In the genomic region with DNA sequence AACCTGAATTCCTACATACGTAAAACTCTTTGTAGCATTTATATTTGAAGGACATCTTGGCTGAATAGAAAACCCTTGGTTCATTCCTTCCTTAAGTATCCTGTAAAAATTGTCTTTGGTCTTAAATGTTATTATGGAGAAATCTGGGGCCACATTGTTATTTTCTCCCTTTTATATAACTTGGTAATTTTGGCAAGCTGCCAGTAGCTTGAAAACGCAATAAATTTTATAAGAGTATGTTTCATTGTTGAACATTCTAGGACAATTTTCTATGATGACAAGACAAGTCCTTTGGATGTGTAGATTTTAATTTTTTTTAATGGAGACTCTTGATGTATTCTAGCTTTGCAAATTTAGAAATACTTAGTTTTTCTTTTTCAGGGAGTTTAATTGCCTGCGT, we compare ENCODE assay signal across 19 cellular contexts.
A peak's percentile ranks its signal among the peaks of the same experiment; 100 is the strongest.
DNase-seq lines count a peak whose midpoint lies in the region; ATAC-seq, FAIRE-seq and TF ChIP-seq lines count a peak whose summit lies in the region.
"Had no signal": no experiment of that assay in that cellular context is flagged by ENCODE, and none has a peak within 500 bp of the region (broad histone marks: within the 10 kb centered on the region; RNA-seq: fewer than 3 reads in every experiment).

No MANE protein-coding gene starts in this region.

- ATAC-seq in HepG2 (no peak), right lobe of liver (no peak), PC-3 (no peak), HG03045 (IDR thresholded peaks at IDR 0.05; ENCODE audit: unreplicated experiment) (no peak)
- ATAC-seq: CD8-positive, alpha-beta T cell had no signal

- H3K79me2 ChIP-seq in HepG2 (ENCODE audit: insufficient read depth, low read length) (no peaks in the 10 kb centered on the region), PC-3 (ENCODE audit: low read length) (no peaks in the 10 kb centered on the region)

- no peak overlapping the region for H2AFZ ChIP-seq in HepG2 (ENCODE audit: low read length)
- H2AFZ ChIP-seq in PC-3 (ENCODE audit: low read length) = no peak overlapping the region

- H3K4me1 ChIP-seq in HepG2 (ENCODE audit: insufficient read depth, low read length) (no peaks in the 10 kb centered on the region), right lobe of liver (no peaks in the 10 kb centered on the region), PC-3 (ENCODE audit: insufficient read depth, low read length) (peaks cover 45% of the 10 kb centered on the region)
- H3K4me1 ChIP-seq: BLaER1, Caco-2 had no signal

- DNase-seq in HepG2 (ENCODE audit: low spot score) (no peak), right lobe of liver (no peak), PC-3 (peak; percentile 44), fibroblast of the aortic adventitia (ENCODE audit: low read depth) (peak; percentile 2)
- DNase-seq in activated CD4-positive, alpha-beta T cell treated with anti-CD3 and anti-CD28 coated beads for 4 hours = no peak
- DNase-seq: Caco-2; CD4-positive, CD25-positive, alpha-beta regulatory T cell; CD8-positive, alpha-beta T cell; DMS53; DMS79 treated with DMSO at 0.1 percent for 48 hours; GF-D8; GOT3; HCEC 1CT had no signal

- FAIRE-seq in HepG2 (lab: Jason Lieb, UNC) = no peak
- FAIRE-seq: GM12891, GM18507, H54 had no signal

- H3K4me2 ChIP-seq in HepG2 (ENCODE audit: low read depth, low read length) = no peak overlapping the region
- H3K4me2 ChIP-seq in PC-3 (ENCODE audit: low read length) = no peak overlapping the region
- H3K4me2 ChIP-seq: BLaER1 had no signal

- H3F3A ChIP-seq in PC-3 (ENCODE audit: low read length, unreplicated experiment) = peaks cover 6% of the 10 kb centered on the region

- TF ChIP-seq CTCF in HepG2 (CRISPR knock-in tag; IDR thresholded peaks at IDR 0.05) (no peak), right lobe of liver (IDR thresholded peaks at IDR 0.05) (no peak), PC-3 (conservative IDR thresholded peaks at IDR 0.05; ENCODE audit: low read depth, low read length) (no peak), fibroblast of the aortic adventitia (IDR thresholded peaks at IDR 0.05; ENCODE audit: insufficient read depth, low read length) (no peak)

- TF ChIP-seq RAD21 in HepG2 (CRISPR knock-in tag; IDR thresholded peaks at IDR 0.05) = no peak

- H3K9me3 ChIP-seq in HepG2 (ENCODE audit: low read length) (no peaks in the 10 kb centered on the region), right lobe of liver (no peaks in the 10 kb centered on the region), PC-3 (ENCODE audit: low read length) (no peaks in the 10 kb centered on the region)
- H3K9me3 ChIP-seq: BLaER1, Caco-2 had no signal

- H3K27ac ChIP-seq in HepG2 (ENCODE audit: extremely low read length, insufficient read depth, low read length) = no peak overlapping the region
- no peak overlapping the region for H3K27ac ChIP-seq in right lobe of liver
- H3K27ac ChIP-seq in PC-3 (ENCODE audit: low read length) = no peak overlapping the region
- H3K27ac ChIP-seq: BLaER1, C4-2B had no signal

- CTCF ChIA-PET in HepG2 (lab: Yijun Ruan, JAX; ENCODE audit: low intra/inter-chr PET ratio, low total read pairs) = no interaction called here
- CTCF ChIA-PET in PC-3 (lab: Charles Lee) = no interaction called here

- H3K9me2 ChIP-seq in PC-3 (replicated peaks; ENCODE audit: low read length) = no peaks in the 10 kb centered on the region

- no peak for TF ChIP-seq EP300 in HepG2 (IDR thresholded peaks at IDR 0.05; ENCODE audit: low read depth in 2 of 2, low read length in 2 of 2)
- TF ChIP-seq EP300 in HepG2 (CRISPR knock-in tag; IDR thresholded peaks at IDR 0.05; ENCODE audit: borderline replicate concordance) = no peak

- in situ Hi-C loops in HepG2 (cut with HindIII; ENCODE audit: extremely low pct_ligation_motif_present, low pct_unique_long_range_greater_than_20kb) = no loop called here

- TF ChIP-seq POLR2A in HepG2 (IDR thresholded peaks at IDR 0.05; ENCODE audit: insufficient read depth in 1 of 2, low read depth in 2 of 2, low read length in 2 of 2) = no peak
- TF ChIP-seq POLR2A in right lobe of liver (IDR thresholded peaks at IDR 0.05) = no peak

- intact Hi-C loops in HepG2 (cut with micrococcal nuclease; ENCODE audit: unreplicated experiment) = no loop called here
- intact Hi-C loops in right lobe of liver (cut with DNase I) = no loop called here
- intact Hi-C loops in PC-3 (cut with micrococcal nuclease) = loop anchor here (5.0 to 10.0 kb wide), 2 partner anchors 111 to 188 kb away; partner anchors contain the start of gene ABCA13

- no peaks in the 10 kb centered on the region for H3K36me3 ChIP-seq in HepG2 (replicated peaks in 1 of 2; ENCODE audit: control insufficient read depth in 1 of 2, insufficient read depth in 2 of 2, low read length in 2 of 2)
- H3K36me3 ChIP-seq in right lobe of liver = no peaks in the 10 kb centered on the region
- H3K36me3 ChIP-seq in PC-3 (ENCODE audit: low read depth, low read length) = no peaks in the 10 kb centered on the region
- H3K36me3 ChIP-seq: BLaER1 had no signal

- BruUV-seq in HepG2 (replicated peaks; lab: Mats Ljungman, UMichigan) (no TSS peak), PC-3 (replicated peaks; lab: Mats Ljungman, UMichigan) (no TSS peak)

- POLR2A ChIA-PET in HepG2 (lab: Yijun Ruan, JAX) = no interaction called here
- POLR2A ChIA-PET in PC-3 (lab: Charles Lee; ENCODE audit: unreplicated experiment) = no interaction called here

- no peaks in the 10 kb centered on the region for H3K27me3 ChIP-seq in HepG2 (ENCODE audit: control insufficient read depth in 1 of 2, insufficient read depth in 2 of 2, low read length in 2 of 2)
- H3K27me3 ChIP-seq in right lobe of liver = no peaks in the 10 kb centered on the region
- no peaks in the 10 kb centered on the region for H3K27me3 ChIP-seq in PC-3 (ENCODE audit: low read length)
- H3K27me3 ChIP-seq: BLaER1 had no signal

- WGBS in HepG2 (ENCODE audit: low lambda C conversion rate) = 32% methylated on average over 3 of the region's 3 CpGs
- WGBS in right lobe of liver (ENCODE audit: insufficient coverage, low coverage, low lambda C conversion rate, missing lambda C conversion rate) = 27% methylated on average over 3 of the region's 3 CpGs

- no peak overlapping the region for H3K4me3 ChIP-seq in HepG2 (replicated peaks in 1 of 3; ENCODE audit: insufficient read depth in 1 of 3, low read depth in 2 of 3, low read length in 3 of 3)
- no peak overlapping the region for H3K4me3 ChIP-seq in right lobe of liver
- no peak overlapping the region for H3K4me3 ChIP-seq in PC-3 (ENCODE audit: low read length)
- H3K4me3 ChIP-seq in fibroblast of the aortic adventitia (ENCODE audit: low read depth, low read length) = no peak overlapping the region
- H3K4me3 ChIP-seq: BLaER1 had no signal

- H3K9ac ChIP-seq in HepG2 (ENCODE audit: insufficient read depth, low read depth, low read length) (no peak overlapping the region), PC-3 (ENCODE audit: low read length) (no peak overlapping the region)
- H3K9ac ChIP-seq: BLaER1 had no signal

- H4K20me1 ChIP-seq in HepG2 (ENCODE audit: insufficient read depth, low read length) = no peaks in the 10 kb centered on the region
- no peaks in the 10 kb centered on the region for H4K20me1 ChIP-seq in PC-3 (ENCODE audit: low read length)
- H4K20me1 ChIP-seq: BLaER1 had no signal

TF ChIP-seq in HepG2, 621 proteins besides CTCF, POLR2A, EP300 and RAD21:
- TF ChIP-seq LCORL (IDR thresholded peaks at IDR 0.05) (peak; percentile 76), LCORL (CRISPR knock-in tag; IDR thresholded peaks at IDR 0.05) (no peak), HIVEP1 (CRISPR knock-in tag; IDR thresholded peaks at IDR 0.05) (no peak)

Comparison
In these comparisons a context has a peak if more than half of its experiments do, and no peak if none do; other contexts are left out.
1. DNase-seq: peak in PC-3 (single experiment) and fibroblast of the aortic adventitia (single experiment); none in HepG2 (single experiment), right lobe of liver (0 of 3) and activated CD4-positive, alpha-beta T cell treated with anti-CD3 and anti-CD28 coated beads for 4 hours (0 of 2).